Comparison of ENCODE assay signal across 18 cellular contexts in genomic region chr2:156458229-156458584, GRCh38. TPM values are rescaled to one million over a fixed set of nuclear protein-coding genes. Genes with fewer than 3 reads are reported as not detected.
A peak's percentile ranks its signal among the peaks of the same experiment; 100 is the strongest.
DNase-seq lines count a peak whose midpoint lies in the region; ATAC-seq and TF ChIP-seq lines count a peak whose summit lies in the region.
"Had no signal": no experiment of that assay in that cellular context is flagged by ENCODE, and none has a peak within 500 bp of the region (broad histone marks: within the 10 kb centered on the region; RNA-seq: fewer than 3 reads in every experiment).

No MANE protein-coding gene starts in this region.

- no peak overlapping the region for H3K18ac ChIP-seq in trophoblast cell (ENCODE audit: low read length)

- peaks cover 62% of the 10 kb centered on the region for H3K4me1 Mint-ChIP-seq in CD14-positive monocyte

- H3K14ac ChIP-seq in trophoblast cell (ENCODE audit: low read length) = no peak overlapping the region

- no peak overlapping the region for H2BK5ac ChIP-seq in trophoblast cell (ENCODE audit: low read depth, low read length, poor library complexity)

- no peak overlapping the region for H3K4me2 ChIP-seq in trophoblast cell (ENCODE audit: low read length)
- H3K4me2 ChIP-seq: PC-9 had no signal

- no peak for TF ChIP-seq POLR2A in esophagus squamous epithelium (IDR thresholded peaks at IDR 0.05)

- no peaks in the 10 kb centered on the region for H3K36me3 ChIP-seq in adipocyte (ENCODE audit: control insufficient read depth, insufficient read depth, low read length, severe bottlenecking)
- no peaks in the 10 kb centered on the region for H3K36me3 ChIP-seq in esophagus squamous epithelium
- no peaks in the 10 kb centered on the region for H3K36me3 ChIP-seq in trophoblast cell (ENCODE audit: control insufficient read depth in 1 of 2, insufficient read depth in 2 of 2, low read length in 2 of 2)
- H3K36me3 ChIP-seq: HAP-1 had no signal

- H4K8ac ChIP-seq in trophoblast cell (ENCODE audit: low read depth, low read length) = no peak overlapping the region

- H3K4me1 ChIP-seq in adipocyte (ENCODE audit: control insufficient read depth, insufficient read depth, low read length) = peaks cover 56% of the 10 kb centered on the region
- H3K4me1 ChIP-seq in esophagus squamous epithelium = peaks cover 6 to 71% (median 7%) of the 10 kb centered on the region in 3 donors
- H3K4me1 ChIP-seq in trophoblast cell (ENCODE audit: control insufficient read depth in 1 of 2, insufficient read depth in 2 of 2, low read length in 2 of 2) = no peaks in the 10 kb centered on the region

- peaks cover 6 to 20% of the 10 kb centered on the region in 2 donors for H3K36me3 Mint-ChIP-seq in CD14-positive monocyte

- H3K27ac ChIP-seq in esophagus squamous epithelium = peak overlapping the region in 3 of 4 donors; percentile 4 to 33 (median 19)
- H3K27ac ChIP-seq in trophoblast cell (ENCODE audit: low read depth, low read length) = no peak overlapping the region
- H3K27ac ChIP-seq: PC-9, SJSA1 had no signal

- H3K4me3 ChIP-seq in adipocyte (ENCODE audit: low read length) (peak overlapping the region; percentile 58), esophagus squamous epithelium (no peak overlapping the region), trophoblast cell (ENCODE audit: low read depth, low read length) (no peak overlapping the region)
- H3K4me3 ChIP-seq: HAP-1, PC-9, SJSA1 had no signal

- no peak overlapping the region for H2AK5ac ChIP-seq in trophoblast cell (ENCODE audit: low read length)

- no peak overlapping the region for H2AFZ ChIP-seq in trophoblast cell (ENCODE audit: insufficient read depth, low read length, poor library complexity)
- H2AFZ ChIP-seq: PC-9 had no signal

- DNase-seq in CD14-positive monocyte (ENCODE audit: low spot score) (no peak), adipocyte (ENCODE audit: low read depth) (no peak), esophagus squamous epithelium (lab: John Stamatoyannopoulos, UW) (no peak), trophoblast cell (peak; percentile 16 to 53), pons (ENCODE audit: low spot score) (no peak), left lobe of liver (ENCODE audit: low spot score) (no peak), SHP77 (lab: John Stamatoyannopoulos, UW) (no peak)
- DNase-seq in NK-92 treated with Interleukin-12 subunit alpha and Interleukin-12 subunit beta, amount 100 ng/mL, for 24 hours (lab: John Stamatoyannopoulos, UW) = no peak
- DNase-seq: CD4-positive, CD25-positive, alpha-beta regulatory T cell; DMS79; KBM-7; NCI-H1436; NCI-H2029; NCI-H2171; NCI-H446; PC-9 had no signal

- peak overlapping the region; percentile 59 for H3K9ac ChIP-seq in adipocyte (ENCODE audit: low read length)
- H3K9ac ChIP-seq in trophoblast cell (ENCODE audit: low read length) = no peak overlapping the region

- peak overlapping the region in 4 of 7 donors; percentile 30 to 90 (median 71) for H3K27ac Mint-ChIP-seq in CD14-positive monocyte

- H3K4ac ChIP-seq in trophoblast cell (ENCODE audit: low read depth, low read length) = no peak overlapping the region

- intact Hi-C loops in CD14-positive monocyte (cut with micrococcal nuclease) (no loop called here), esophagus squamous epithelium (cut with DNase I) (no loop called here)

- H3K9me3 ChIP-seq in adipocyte (ENCODE audit: control insufficient read depth, low read length) (no peaks in the 10 kb centered on the region), esophagus squamous epithelium (no peaks in the 10 kb centered on the region), trophoblast cell (ENCODE audit: insufficient read depth, low read depth, low read length) (no peaks in the 10 kb centered on the region)
- H3K9me3 ChIP-seq: HAP-1, SJSA1 had no signal

- WGBS in esophagus squamous epithelium, 2 donors = 51 to 83% methylated on average over 2 of the region's 2 CpGs
- WGBS in trophoblast cell (ENCODE audit: extremely low coverage, insufficient coverage, insufficient read length) = no CpG with 5 or more reads among the region's 2 CpGs

- no peaks in the 10 kb centered on the region for H3K27me3 Mint-ChIP-seq in CD14-positive monocyte (ENCODE audit: low read depth in 3 of 3)
- H3K27me3 Mint-ChIP-seq: CD4-positive, CD25-positive, alpha-beta regulatory T cell had no signal

- no peak overlapping the region for H4K91ac ChIP-seq in trophoblast cell (ENCODE audit: low read depth, low read length)

- H2BK12ac ChIP-seq in trophoblast cell (ENCODE audit: low read length) = no peak overlapping the region

- H4K12ac ChIP-seq in trophoblast cell (ENCODE audit: low read depth, low read length) = no peak overlapping the region

- H3K23ac ChIP-seq in trophoblast cell (ENCODE audit: low read length) = no peak overlapping the region

- no peak overlapping the region for H2BK120ac ChIP-seq in trophoblast cell (ENCODE audit: insufficient read depth, low read length, poor library complexity)

- no peak for TF ChIP-seq CTCF in CD14-positive monocyte (IDR thresholded peaks at IDR 0.05)
- TF ChIP-seq CTCF in esophagus squamous epithelium (IDR thresholded peaks at IDR 0.05) = no peak

- no peak for ATAC-seq in left lobe of liver

- H3K79me1 ChIP-seq in trophoblast cell (ENCODE audit: low read length) = no peaks in the 10 kb centered on the region

- no peak overlapping the region for H3K4me3 Mint-ChIP-seq in CD14-positive monocyte
- H3K4me3 Mint-ChIP-seq: CD4-positive, CD25-positive, alpha-beta regulatory T cell had no signal

- H3K27me3 ChIP-seq in adipocyte (replicated peaks; ENCODE audit: control insufficient read depth, insufficient read depth, low read length) (no peaks in the 10 kb centered on the region), esophagus squamous epithelium (no peaks in the 10 kb centered on the region), trophoblast cell (ENCODE audit: insufficient read depth, low read length) (no peaks in the 10 kb centered on the region)
- H3K27me3 ChIP-seq: SJSA1 had no signal

- peaks cover 2% of the 10 kb centered on the region for H3K79me2 ChIP-seq in trophoblast cell (ENCODE audit: control insufficient read depth, insufficient read depth, low read length, poor library complexity)

- peaks cover 0 to 2% (median 0%) of the 10 kb centered on the region in 7 donors for H3K9me3 Mint-ChIP-seq in CD14-positive monocyte

RNA-seq across cellular contexts. Expression of gene GPD2, which starts 22.0 kb away (rescaled TPM):
- polyA plus RNA-seq in CD14-positive monocyte = 10 to 100 TPM; 13.4 to 17.1 TPM
- total RNA-seq in esophagus squamous epithelium = 100 to 1,000 TPM in 2 of 4 donors, 10 to 100 TPM in 2; 67.3 to 160 (median 89.7) TPM
- polyA plus RNA-seq in trophoblast cell (2013) = 18.9 and 20.0 TPM in 2 replicates
- total RNA-seq in left lobe of liver = 3.2 TPM

Comparison
In these comparisons a context has a peak if more than half of its experiments do, and no peak if none do; other contexts are left out.
1. DNase-seq: peak in trophoblast cell (2 of 2); none in CD14-positive monocyte (single experiment), adipocyte (single experiment), esophagus squamous epithelium (single experiment), pons (single experiment), left lobe of liver (single experiment), SHP77 (0 of 2) and NK-92 treated with Interleukin-12 subunit alpha and Interleukin-12 subunit beta, amount 100 ng/mL, for 24 hours (single experiment).
2. RNA of gene GPD2, which starts 22.0 kb away (total RNA-seq): 67.3 to 160 TPM in esophagus squamous epithelium; 3.2 TPM in left lobe of liver (single experiment); every median in the first group is over 10 times any median in the second.